In genomic region chr2:132715986-132716385, GRCh38 we compare ENCODE assay signal across 16 cellular contexts. TPM values are rescaled to one million over a fixed set of nuclear protein-coding genes. Genes with fewer than 3 reads are reported as not detected.
"Had no signal": no experiment of that assay in that cellular context is flagged by ENCODE, and none has a peak within 500 bp of the region (broad histone marks: within the 10 kb centered on the region; RNA-seq: fewer than 3 reads in every experiment).

No MANE protein-coding gene starts in this region.

- H3K4me1 ChIP-seq: ascending aorta, lower lobe of right lung, tibial nerve had no signal

- H3K27me3 ChIP-seq: ascending aorta, neutrophil, tibial nerve had no signal

- H3K27ac ChIP-seq: ascending aorta, lower lobe of right lung, neutrophil, tibial nerve had no signal

- H3K9me3 Mint-ChIP-seq: endodermal cell had no signal

- H3K27ac Mint-ChIP-seq: activated CD8-positive, alpha-beta T cell treated with anti-CD3 and anti-CD28 coated beads, Interleukin-2, amount 10 ng/mL, durations not matched to agents 7 days and 5 days; endodermal cell; naive thymus-derived CD4-positive, alpha-beta T cell; progenitor cell of endocrine pancreas had no signal

- H3K4me3 Mint-ChIP-seq: activated CD8-positive, alpha-beta T cell treated with anti-CD3 and anti-CD28 coated beads, Interleukin-2, amount 10 ng/mL, durations not matched to agents 7 days and 5 days; endodermal cell; naive thymus-derived CD4-positive, alpha-beta T cell had no signal

- DNase-seq: activated CD4-positive, alpha-beta T cell treated with anti-CD3 and anti-CD28 coated beads for 4 hours; activated CD8-positive, alpha-beta memory T cell treated with anti-CD3 and anti-CD28 coated beads, Interleukin-2, amount 50 U/mL, for 48 hours; activated CD8-positive, alpha-beta T cell treated with anti-CD3 and anti-CD28 coated beads, Interleukin-2, amount 10 ng/mL, durations not matched to agents 7 days and 5 days; endodermal cell; erythroblast; lower lobe of right lung; naive thymus-derived CD4-positive, alpha-beta T cell; right cardiac atrium; small intestine; T-helper 9 cell had no signal

- H3K36me3 Mint-ChIP-seq: naive thymus-derived CD4-positive, alpha-beta T cell had no signal

- H3K4me3 ChIP-seq: ascending aorta, lower lobe of right lung, tibial nerve had no signal

- ATAC-seq: activated CD8-positive, alpha-beta T cell treated with anti-CD3 and anti-CD28 coated beads, Interleukin-2, amount 10 ng/mL, durations not matched to agents 7 days and 5 days; lower lobe of right lung; naive thymus-derived CD4-positive, alpha-beta T cell; right cardiac atrium had no signal

- H3K4me1 Mint-ChIP-seq: endodermal cell; naive thymus-derived CD4-positive, alpha-beta T cell had no signal

- FAIRE-seq: bronchial epithelial cell, small intestine had no signal

- H3K36me3 ChIP-seq: ascending aorta, lower lobe of right lung, neutrophil, tibial nerve had no signal

- H3K9me3 ChIP-seq: ascending aorta, lower lobe of right lung, neutrophil, tibial nerve had no signal

RNA-seq across cellular contexts. Expression of gene LYPD1, which starts 46.0 kb away (rescaled TPM):
- total RNA-seq: activated CD8-positive, alpha-beta T cell treated with anti-CD3 and anti-CD28 coated beads, Interleukin-2, amount 10 ng/mL, durations not matched to agents 7 days and 5 days; ascending aorta; mononuclear cell; naive thymus-derived CD4-positive, alpha-beta T cell; right cardiac atrium had no signal
- polyA plus RNA-seq: naive thymus-derived CD4-positive, alpha-beta T cell had no signal
